Comparison of ENCODE assay signal across 1 cellular context in the genomic region with DNA sequence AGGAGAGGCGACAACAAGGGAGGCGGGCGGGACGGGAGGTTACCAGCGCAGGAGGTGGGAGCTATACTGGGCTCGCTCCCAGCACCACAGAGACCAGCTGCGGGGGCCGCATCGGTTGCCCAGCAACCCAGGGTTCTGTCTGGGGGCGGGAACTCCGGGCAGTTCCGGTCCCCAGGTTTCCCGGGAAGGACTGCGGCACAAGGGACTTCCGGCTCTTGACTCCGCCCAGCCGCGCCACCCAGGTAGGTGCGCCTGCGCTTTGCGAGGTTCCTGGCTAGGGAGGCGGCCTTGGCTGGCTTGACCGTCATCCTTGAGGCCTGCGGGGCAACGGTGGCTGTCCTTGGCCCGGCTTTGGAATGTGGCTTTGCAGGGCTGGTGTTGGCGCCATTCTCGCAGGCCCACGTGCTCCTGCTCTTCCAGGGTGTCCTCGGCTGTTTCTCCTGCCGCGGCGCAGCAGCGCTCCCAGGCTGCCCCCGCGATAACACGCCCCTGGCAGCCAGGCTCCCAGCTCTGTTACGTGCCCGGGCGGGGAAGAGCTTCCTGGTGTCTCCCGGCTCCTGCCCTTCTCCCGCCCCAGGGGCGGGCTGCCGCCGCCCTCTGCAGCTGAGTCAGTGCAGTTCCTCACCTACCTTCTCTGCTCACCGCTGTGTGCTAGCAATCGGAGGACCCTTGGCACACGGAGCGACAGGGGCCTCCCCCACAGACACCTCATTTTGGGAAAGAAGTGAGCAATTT.
A peak's percentile ranks its signal among the peaks of the same experiment; 100 is the strongest.
TF ChIP-seq lines count a peak whose summit lies in the region.

Gene RSPH3, minus strand, starts transcription at position 534 of the 735 bp plus-strand sequence. CDS start 652 bp downstream, outside the sequence.

TF ChIP-seq in HepG2, 621 proteins besides CTCF, POLR2A, EP300 and RAD21 (continued from another document and continues in another):
- TF ChIP-seq ZSCAN5A (CRISPR knock-in tag; IDR thresholded peaks at IDR 0.05; ENCODE audit: borderline replicate concordance) (peak; percentile 96; the same call in 1 of the 2 replicates), SMAD9 (CRISPR knock-in tag; IDR thresholded peaks at IDR 0.05) (no peak; the same call in 1 of the 2 replicates), ZNF547 (CRISPR knock-in tag; IDR thresholded peaks at IDR 0.05) (peak; percentile 96), ZNF180 (CRISPR knock-in tag; IDR thresholded peaks at IDR 0.05; ENCODE audit: borderline replicate concordance, low read depth) (no peak; the same call in 1 of the 2 replicates), ZNF335 (CRISPR knock-in tag; IDR thresholded peaks at IDR 0.05) (peak; percentile 85), HES4 (CRISPR knock-in tag; IDR thresholded peaks at IDR 0.05; ENCODE audit: borderline replicate concordance) (peak; percentile 99), ZNF709 (CRISPR knock-in tag; IDR thresholded peaks at IDR 0.05) (peak; percentile 100), KDM5A (IDR thresholded peaks at IDR 0.05; ENCODE audit: borderline replicate concordance, low read length) (peak; percentile 38), GFI1 (CRISPR knock-in tag; IDR thresholded peaks at IDR 0.05; ENCODE audit: borderline replicate concordance) (0 out of 2 replicates have a peak, but pooled peaks have one; percentile 76), NBN (conservative IDR thresholded peaks at IDR 0.05) (no peak), ZSCAN29 (CRISPR knock-in tag; conservative IDR thresholded peaks at IDR 0.05) (peak; percentile 90; the same call in 1 of the 2 replicates), HNRNPL (IDR thresholded peaks at IDR 0.05; ENCODE audit: low read depth, low read length) (peak; percentile 93), ZMYM3 (CRISPR knock-in tag; IDR thresholded peaks at IDR 0.05) (peak; percentile 70; the same call in 1 of the 2 replicates), AKAP8 (CRISPR knock-in tag; IDR thresholded peaks at IDR 0.05) (peak; percentile 90; the same call in 1 of the 2 replicates), NAIF1 (CRISPR knock-in tag; IDR thresholded peaks at IDR 0.05; ENCODE audit: borderline replicate concordance) (peak; percentile 82), AGO2 (optimal IDR thresholded peaks at IDR 0.05; ENCODE audit: low read depth, low read length) (peak; percentile 86), HDAC2 (CRISPR knock-in tag; IDR thresholded peaks at IDR 0.05) (peak; percentile 85), ZNF746 (CRISPR knock-in tag; IDR thresholded peaks at IDR 0.05) (peak; percentile 82; the same call in 1 of the 2 replicates), HNRNPUL1 (IDR thresholded peaks at IDR 0.05; ENCODE audit: low read depth, low read length) (peak; percentile 70; the same call in 1 of the 2 replicates), SALL2 (CRISPR knock-in tag; IDR thresholded peaks at IDR 0.05) (peak; percentile 93), ZNF329 (CRISPR knock-in tag; IDR thresholded peaks at IDR 0.05; ENCODE audit: low read depth) (peak; percentile 89), ZNF577 (CRISPR knock-in tag; IDR thresholded peaks at IDR 0.05; ENCODE audit: borderline replicate concordance, low read depth) (no peak), ZFAT (CRISPR knock-in tag; conservative IDR thresholded peaks at IDR 0.05) (no peak), CENPT (CRISPR knock-in tag; IDR thresholded peaks at IDR 0.05; ENCODE audit: low read depth) (peak; percentile 94), AHDC1 (CRISPR knock-in tag; IDR thresholded peaks at IDR 0.05; ENCODE audit: borderline replicate concordance) (peak; percentile 92), ZNF687 (CRISPR knock-in tag; IDR thresholded peaks at IDR 0.05) (peak; percentile 100), HOXA9 (CRISPR knock-in tag; IDR thresholded peaks at IDR 0.05; ENCODE audit: borderline replicate concordance) (no peak), MYNN (CRISPR knock-in tag; IDR thresholded peaks at IDR 0.05; ENCODE audit: low read depth) (no peak), CEBPB (IDR thresholded peaks at IDR 0.05; ENCODE audit: borderline replicate concordance, low read depth, low read length) (no peak), ZBTB39 (CRISPR knock-in tag; IDR thresholded peaks at IDR 0.05) (peak; percentile 83), SMAD3 (CRISPR knock-in tag; IDR thresholded peaks at IDR 0.05) (peak; percentile 89; the same call in 1 of the 2 replicates), ZNF326 (CRISPR knock-in tag; IDR thresholded peaks at IDR 0.05; ENCODE audit: borderline replicate concordance) (no peak), SMC3 (IDR thresholded peaks at IDR 0.05; ENCODE audit: low read length) (no peak)
- TF ChIP-seq, protein P1, sequence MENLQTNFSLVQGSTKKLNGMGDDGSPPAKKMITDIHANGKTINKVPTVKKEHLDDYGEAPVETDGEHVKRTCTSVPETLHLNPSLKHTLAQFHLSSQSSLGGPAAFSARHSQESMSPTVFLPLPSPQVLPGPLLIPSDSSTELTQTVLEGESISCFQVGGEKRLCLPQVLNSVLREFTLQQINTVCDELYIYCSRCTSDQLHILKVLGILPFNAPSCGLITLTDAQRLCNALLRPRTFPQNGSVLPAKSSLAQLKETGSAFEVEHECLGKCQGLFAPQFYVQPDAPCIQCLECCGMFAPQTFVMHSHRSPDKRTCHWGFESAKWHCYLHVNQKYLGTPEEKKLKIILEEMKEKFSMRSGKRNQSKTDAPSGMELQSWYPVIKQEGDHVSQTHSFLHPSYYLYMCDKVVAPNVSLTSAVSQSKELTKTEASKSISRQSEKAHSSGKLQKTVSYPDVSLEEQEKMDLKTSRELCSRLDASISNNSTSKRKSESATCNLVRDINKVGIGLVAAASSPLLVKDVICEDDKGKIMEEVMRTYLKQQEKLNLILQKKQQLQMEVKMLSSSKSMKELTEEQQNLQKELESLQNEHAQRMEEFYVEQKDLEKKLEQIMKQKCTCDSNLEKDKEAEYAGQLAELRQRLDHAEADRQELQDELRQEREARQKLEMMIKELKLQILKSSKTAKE (CRISPR knock-in tag; IDR thresholded peaks at IDR 0.05; ENCODE audit: borderline replicate concordance), result no peak
- TF ChIP-seq, protein P2, sequence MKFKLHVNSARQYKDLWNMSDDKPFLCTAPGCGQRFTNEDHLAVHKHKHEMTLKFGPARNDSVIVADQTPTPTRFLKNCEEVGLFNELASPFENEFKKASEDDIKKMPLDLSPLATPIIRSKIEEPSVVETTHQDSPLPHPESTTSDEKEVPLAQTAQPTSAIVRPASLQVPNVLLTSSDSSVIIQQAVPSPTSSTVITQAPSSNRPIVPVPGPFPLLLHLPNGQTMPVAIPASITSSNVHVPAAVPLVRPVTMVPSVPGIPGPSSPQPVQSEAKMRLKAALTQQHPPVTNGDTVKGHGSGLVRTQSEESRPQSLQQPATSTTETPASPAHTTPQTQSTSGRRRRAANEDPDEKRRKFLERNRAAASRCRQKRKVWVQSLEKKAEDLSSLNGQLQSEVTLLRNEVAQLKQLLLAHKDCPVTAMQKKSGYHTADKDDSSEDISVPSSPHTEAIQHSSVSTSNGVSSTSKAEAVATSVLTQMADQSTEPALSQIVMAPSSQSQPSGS (CRISPR knock-in tag; IDR thresholded peaks at IDR 0.05), result peak; percentile 88
- TF ChIP-seq, protein P3, sequence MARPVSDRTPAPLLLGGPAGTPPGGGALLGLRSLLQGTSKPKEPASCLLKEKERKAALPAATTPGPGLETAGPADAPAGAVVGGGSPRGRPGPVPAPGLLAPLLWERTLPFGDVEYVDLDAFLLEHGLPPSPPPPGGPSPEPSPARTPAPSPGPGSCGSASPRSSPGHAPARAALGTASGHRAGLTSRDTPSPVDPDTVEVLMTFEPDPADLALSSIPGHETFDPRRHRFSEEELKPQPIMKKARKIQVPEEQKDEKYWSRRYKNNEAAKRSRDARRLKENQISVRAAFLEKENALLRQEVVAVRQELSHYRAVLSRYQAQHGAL (CRISPR knock-in tag; IDR thresholded peaks at IDR 0.05; ENCODE audit: not compliant biosample characterization), result peak; percentile 95
- TF ChIP-seq, protein P4, sequence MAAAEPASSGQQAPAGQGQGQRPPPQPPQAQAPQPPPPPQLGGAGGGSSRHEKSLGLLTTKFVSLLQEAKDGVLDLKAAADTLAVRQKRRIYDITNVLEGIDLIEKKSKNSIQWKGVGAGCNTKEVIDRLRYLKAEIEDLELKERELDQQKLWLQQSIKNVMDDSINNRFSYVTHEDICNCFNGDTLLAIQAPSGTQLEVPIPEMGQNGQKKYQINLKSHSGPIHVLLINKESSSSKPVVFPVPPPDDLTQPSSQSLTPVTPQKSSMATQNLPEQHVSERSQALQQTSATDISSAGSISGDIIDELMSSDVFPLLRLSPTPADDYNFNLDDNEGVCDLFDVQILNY (CRISPR knock-in tag; conservative IDR thresholded peaks at IDR 0.05), result peak; percentile 92
- TF ChIP-seq, protein P5, sequence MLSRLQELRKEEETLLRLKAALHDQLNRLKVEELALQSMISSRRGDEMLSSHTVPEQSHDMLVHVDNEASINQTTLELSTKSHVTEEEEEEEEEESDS (CRISPR knock-in tag; IDR thresholded peaks at IDR 0.05; ENCODE audit: borderline replicate concordance), result peak; percentile 82; the same call in 1 of the 2 replicates
